Comparison of ENCODE assay signal across 26 cellular contexts in the genomic region with DNA sequence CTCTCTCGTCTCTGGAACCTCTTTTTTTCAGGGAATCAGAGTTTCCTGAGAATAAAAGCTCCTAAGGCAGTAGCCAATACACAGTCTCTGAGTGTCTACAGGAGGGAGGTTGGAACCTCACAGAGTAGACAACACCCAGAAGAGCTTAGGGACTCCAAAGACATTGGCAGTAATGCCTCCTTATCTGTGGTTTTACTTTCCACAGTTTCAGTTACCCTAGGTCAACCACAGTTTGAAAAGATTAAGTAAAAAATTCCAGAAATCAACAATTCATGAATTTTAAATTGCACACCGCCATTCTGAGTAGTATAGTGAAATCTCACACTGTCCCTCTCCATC. TPM values are rescaled to one million over a fixed set of nuclear protein-coding genes. Genes with fewer than 3 reads are reported as not detected.
"Had no signal": no experiment of that assay in that cellular context is flagged by ENCODE, and none has a peak within 500 bp of the region (broad histone marks: within the 10 kb centered on the region; RNA-seq: fewer than 3 reads in every experiment).

No MANE protein-coding gene starts in this region.

- H3K36me3 Mint-ChIP-seq: activated naive CD4-positive, alpha-beta T cell treated with anti-CD3 and anti-CD28 coated beads, Interleukin-2, amount 10 ng/mL, durations not matched to agents 7 days and 5 days; activated naive CD8-positive, alpha-beta T cell treated with anti-CD3 and anti-CD28 coated beads, Interleukin-2, amount 10 ng/mL, durations not matched to agents 7 days and 5 days; memory B cell; naive thymus-derived CD4-positive, alpha-beta T cell had no signal

- H3K27ac Mint-ChIP-seq: activated naive CD4-positive, alpha-beta T cell treated with anti-CD3 and anti-CD28 coated beads, Interleukin-2, amount 10 ng/mL, durations not matched to agents 7 days and 5 days; activated naive CD8-positive, alpha-beta T cell treated with anti-CD3 and anti-CD28 coated beads, Interleukin-2, amount 10 ng/mL, durations not matched to agents 7 days and 5 days; activated T-helper 1 cell treated with anti-CD3 and anti-CD28 coated beads, Interleukin-12 subunit alpha, Interleukin-12 subunit beta, Interleukin-2, Interleukin-4 antibody, amounts not matched to agents 30 ng/mL and 10 ng/mL and 1 ng/mL, durations not matched to agents 14 hours and 24 hours and 36 hours; memory B cell; naive thymus-derived CD4-positive, alpha-beta T cell; T-helper 17 cell had no signal

- FAIRE-seq: endothelial cell of umbilical vein, kidney, pancreas had no signal

- H3K4me1 Mint-ChIP-seq: activated naive CD4-positive, alpha-beta T cell treated with anti-CD3 and anti-CD28 coated beads, Interleukin-2, amount 10 ng/mL, durations not matched to agents 7 days and 5 days; activated naive CD8-positive, alpha-beta T cell treated with anti-CD3 and anti-CD28 coated beads, Interleukin-2, amount 10 ng/mL, durations not matched to agents 7 days and 5 days; memory B cell; naive thymus-derived CD4-positive, alpha-beta T cell; T-helper 17 cell had no signal

- H3K27me3 ChIP-seq: body of pancreas, cardiac muscle cell, gastroesophageal sphincter, hepatocyte, pancreas, spleen, tibial nerve had no signal

- H3K27ac ChIP-seq: body of pancreas, cardiac muscle cell, gastroesophageal sphincter, hepatocyte, pancreas, prostate gland, spleen, tibial nerve had no signal

- H3K4me3 ChIP-seq: body of pancreas, cardiac muscle cell, gastroesophageal sphincter, hepatocyte, pancreas, prostate gland, spleen, tibial nerve had no signal

- H2AFZ ChIP-seq: hepatocyte had no signal

- H3K9me3 Mint-ChIP-seq: activated naive CD4-positive, alpha-beta T cell treated with anti-CD3 and anti-CD28 coated beads, Interleukin-2, amount 10 ng/mL, durations not matched to agents 7 days and 5 days; activated naive CD8-positive, alpha-beta T cell treated with anti-CD3 and anti-CD28 coated beads, Interleukin-2, amount 10 ng/mL, durations not matched to agents 7 days and 5 days; activated T-helper 1 cell treated with anti-CD3 and anti-CD28 coated beads, Interleukin-12 subunit alpha, Interleukin-12 subunit beta, Interleukin-2, Interleukin-4 antibody, amounts not matched to agents 30 ng/mL and 10 ng/mL and 1 ng/mL, durations not matched to agents 14 hours and 24 hours and 36 hours; memory B cell; naive thymus-derived CD4-positive, alpha-beta T cell had no signal

- H3K4me1 ChIP-seq: body of pancreas, gastroesophageal sphincter, pancreas, prostate gland, spleen, tibial nerve had no signal

- ATAC-seq: body of pancreas; gastroesophageal sphincter; left colon; naive thymus-derived CD4-positive, alpha-beta T cell; pancreas; SK-N-SH treated with all-trans-retinoic acid at 6 μM for 48 hours; T-helper 17 cell had no signal

- DNase-seq: activated CD4-positive, alpha-beta T cell treated with anti-CD3 and anti-CD28 coated beads for 4 hours; activated CD4-positive, alpha-beta T cell treated with anti-CD3 and anti-CD28 coated beads, Interleukin-2, amount 50 U/mL, for 4 hours; activated effector memory CD4-positive, alpha-beta T cell treated with anti-CD3 and anti-CD28 coated beads, Interleukin-2, amount 50 U/mL, for 16 hours; activated naive CD4-positive, alpha-beta T cell treated with anti-CD3 and anti-CD28 coated beads, Interleukin-2, amount 10 ng/mL, durations not matched to agents 7 days and 5 days; activated naive CD8-positive, alpha-beta T cell treated with anti-CD3 and anti-CD28 coated beads, Interleukin-2, amount 10 ng/mL, durations not matched to agents 7 days and 5 days; amygdala; body of pancreas; cortex of kidney; kidney; left colon; midbrain; naive thymus-derived CD4-positive, alpha-beta T cell; pancreas; spleen; stimulated activated naive CD4-positive, alpha-beta T cell; T-helper 17 cell; T1000 had no signal

- H3K4me2 ChIP-seq: hepatocyte had no signal

- H3K4me3 Mint-ChIP-seq: activated naive CD4-positive, alpha-beta T cell treated with anti-CD3 and anti-CD28 coated beads, Interleukin-2, amount 10 ng/mL, durations not matched to agents 7 days and 5 days; activated naive CD8-positive, alpha-beta T cell treated with anti-CD3 and anti-CD28 coated beads, Interleukin-2, amount 10 ng/mL, durations not matched to agents 7 days and 5 days; activated T-helper 1 cell treated with anti-CD3 and anti-CD28 coated beads, Interleukin-12 subunit alpha, Interleukin-12 subunit beta, Interleukin-2, Interleukin-4 antibody, amounts not matched to agents 30 ng/mL and 10 ng/mL and 1 ng/mL, durations not matched to agents 14 hours and 24 hours and 36 hours; memory B cell; naive thymus-derived CD4-positive, alpha-beta T cell; T-helper 17 cell had no signal

- H3K9me3 ChIP-seq: body of pancreas, gastroesophageal sphincter, pancreas, prostate gland, spleen, tibial nerve had no signal

- H3K27me3 Mint-ChIP-seq: activated naive CD4-positive, alpha-beta T cell treated with anti-CD3 and anti-CD28 coated beads, Interleukin-2, amount 10 ng/mL, durations not matched to agents 7 days and 5 days; activated naive CD8-positive, alpha-beta T cell treated with anti-CD3 and anti-CD28 coated beads, Interleukin-2, amount 10 ng/mL, durations not matched to agents 7 days and 5 days had no signal

- H3K79me2 ChIP-seq: hepatocyte had no signal

- H3K36me3 ChIP-seq: cardiac muscle cell, gastroesophageal sphincter, pancreas, prostate gland, spleen, tibial nerve had no signal

RNA-seq across cellular contexts. Expression of gene SSUH2, which starts 47.1 kb away (rescaled TPM):
- total RNA-seq: activated naive CD8-positive, alpha-beta T cell treated with anti-CD3 and anti-CD28 coated beads, Interleukin-2, amount 10 ng/mL, durations not matched to agents 7 days and 5 days; activated T-helper 1 cell treated with anti-CD3 and anti-CD28 coated beads, Interleukin-12 subunit alpha, Interleukin-12 subunit beta, Interleukin-2, Interleukin-4 antibody, amounts not matched to agents 30 ng/mL and 10 ng/mL and 1 ng/mL, durations not matched to agents 14 hours and 24 hours and 36 hours; naive thymus-derived CD4-positive, alpha-beta T cell; T-helper 17 cell had no signal
- polyA plus RNA-seq: cardiac muscle cell; endothelial cell of umbilical vein; naive thymus-derived CD4-positive, alpha-beta T cell had no signal
